In the genomic region with DNA sequence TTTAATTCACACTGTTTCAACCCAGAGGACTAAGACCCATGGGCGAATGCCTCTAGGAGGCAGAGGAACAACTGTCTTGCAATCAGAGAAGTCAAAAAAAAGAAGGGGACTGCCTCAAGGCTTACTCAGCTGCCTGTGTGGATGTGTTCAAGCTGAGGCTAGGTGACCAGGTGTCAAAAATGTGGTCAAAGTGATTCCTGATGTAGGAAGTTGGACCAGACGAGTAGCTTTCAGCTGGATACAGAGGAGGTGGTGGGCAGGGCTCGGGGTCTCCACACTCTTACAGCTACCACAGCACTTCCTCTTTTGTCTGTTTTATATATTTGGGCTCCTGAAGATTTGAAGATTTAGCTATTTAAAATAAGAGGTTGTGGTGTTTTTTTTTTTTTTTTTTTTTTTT, we compare ENCODE assay signal across 15 cellular contexts. TPM values are rescaled to one million over a fixed set of nuclear protein-coding genes. Genes with fewer than 3 reads are reported as not detected.
A peak's percentile ranks its signal among the peaks of the same experiment; 100 is the strongest.
DNase-seq lines count a peak whose midpoint lies in the region; ATAC-seq and TF ChIP-seq lines count a peak whose summit lies in the region.
"Had no signal": no experiment of that assay in that cellular context is flagged by ENCODE, and none has a peak within 500 bp of the region (broad histone marks: within the 10 kb centered on the region; RNA-seq: fewer than 3 reads in every experiment).

No MANE protein-coding gene starts in this region.

- no peak overlapping the region for H2AFZ ChIP-seq in neural progenitor cell (replicated peaks)
- H2AFZ ChIP-seq: GM23248 had no signal

- H3K79me2 ChIP-seq in neural progenitor cell (ENCODE audit: low read depth): no peaks in the 10 kb centered on the region

- H3K4me1 ChIP-seq in neural progenitor cell: no peaks in the 10 kb centered on the region
- H3K4me1 ChIP-seq: A549 had no signal

- ATAC-seq in HG03442 (IDR thresholded peaks at IDR 0.05; ENCODE audit: unreplicated experiment) (peak; percentile 34), esophagus mucosa (no peak)
- ATAC-seq in activated T-cell treated with anti-CD3 and anti-CD28 coated beads, Interleukin-2, amount 50 U/mL, for 72 hours (replicated peaks in 1 of 2): peak; percentile 59 to 66

- H4K20me1 ChIP-seq in neural progenitor cell (ENCODE audit: low read depth): no peaks in the 10 kb centered on the region

- no peaks in the 10 kb centered on the region for H3F3A ChIP-seq in neural progenitor cell (ENCODE audit: low read depth)

- H3K27me3 ChIP-seq in neural progenitor cell: no peaks in the 10 kb centered on the region

- H3K9ac ChIP-seq in neural progenitor cell: no peak overlapping the region
- H3K9ac ChIP-seq: GM23248 had no signal

- POLR2A ChIA-PET in RWPE1 (lab: Yijun Ruan, JAX; ENCODE audit: low non-redundant PET): no interaction called here

- peak overlapping the region; percentile 18 for H3K4me3 Mint-ChIP-seq in T-helper 1 cell treated with Interleukin-12 subunit alpha and Interleukin-12 subunit beta and Interleukin-4 antibody, amounts not matched to agents 30 μg/mL and 1 μg/mL, for 36 hours
- H3K4me3 Mint-ChIP-seq in activated T-cell treated with anti-CD3 and anti-CD28 coated beads, Interleukin-2, amount 50 U/mL, for 72 hours: peak overlapping the region; percentile 3 to 28
- H3K4me3 Mint-ChIP-seq in neural progenitor cell: no peak overlapping the region
- H3K4me3 Mint-ChIP-seq: activated naive CD8-positive, alpha-beta T cell had no signal

- no peak overlapping the region for H3K27ac ChIP-seq in neural progenitor cell
- no peak overlapping the region for H3K27ac ChIP-seq in RWPE1
- H3K27ac ChIP-seq: GM23248 had no signal

- no peak overlapping the region for H3K4me3 ChIP-seq in neural progenitor cell
- H3K4me3 ChIP-seq: A549, GM23248 had no signal

- TF ChIP-seq CTCF in neural progenitor cell (IDR thresholded peaks at IDR 0.05): no peak
- TF ChIP-seq CTCF in RWPE1 (conservative IDR thresholded peaks at IDR 0.05; ENCODE audit: low read depth): no peak

- no peaks in the 10 kb centered on the region for H3K36me3 ChIP-seq in neural progenitor cell

- DNase-seq in T-helper 1 cell: no peak
- DNase-seq in activated T-cell treated with anti-CD3 and anti-CD28 coated beads, Interleukin-2, amount 50 U/mL, for 72 hours: peak; percentile 35 to 37
- DNase-seq in neural progenitor cell (ENCODE audit: low spot score): no peak
- no peak for DNase-seq in RWPE1 (ENCODE audit: low spot score)
- no peak for DNase-seq in NCI-H2107 (lab: John Stamatoyannopoulos, UW)
- DNase-seq: activated CD4-positive, alpha-beta T cell treated with anti-CD3 and anti-CD28 coated beads, Interleukin-2, amount 50 U/mL, for 4 hours; central memory CD4-positive, alpha-beta T cell; NCI-H1436; stimulated activated CD4-positive, alpha-beta T cell treated with anti-CD3 and anti-CD28 coated beads, Interleukin-4, amount 100 ng/mL, for 4 hours had no signal

- H3K4me1 Mint-ChIP-seq in T-helper 1 cell treated with Interleukin-12 subunit alpha and Interleukin-12 subunit beta and Interleukin-4 antibody, amounts not matched to agents 30 μg/mL and 1 μg/mL, for 36 hours (ENCODE audit: low read depth): peaks cover 38% of the 10 kb centered on the region
- H3K4me1 Mint-ChIP-seq in activated T-cell treated with anti-CD3 and anti-CD28 coated beads, Interleukin-2, amount 50 U/mL, for 72 hours (ENCODE audit: low read depth): peaks cover 42% of the 10 kb centered on the region
- peaks cover 6% of the 10 kb centered on the region for H3K4me1 Mint-ChIP-seq in neural progenitor cell

- CTCF ChIA-PET in RWPE1 (lab: Yijun Ruan, JAX): interaction anchor here (0.8 kb wide), 1 partner anchor 41 kb away, joined by 4 read pairs; no protein-coding TSS in a partner anchor

- no peaks in the 10 kb centered on the region for H3K27me3 Mint-ChIP-seq in T-helper 1 cell treated with Interleukin-12 subunit alpha and Interleukin-12 subunit beta and Interleukin-4 antibody, amounts not matched to agents 30 μg/mL and 1 μg/mL, for 36 hours (ENCODE audit: low read depth)
- no peaks in the 10 kb centered on the region for H3K27me3 Mint-ChIP-seq in activated T-cell treated with anti-CD3 and anti-CD28 coated beads, Interleukin-2, amount 50 U/mL, for 72 hours (ENCODE audit: low read depth)
- H3K27me3 Mint-ChIP-seq in neural progenitor cell (ENCODE audit: insufficient read depth, low read depth): no peaks in the 10 kb centered on the region

- no peaks in the 10 kb centered on the region for H3K9me3 Mint-ChIP-seq in T-helper 1 cell treated with Interleukin-12 subunit alpha and Interleukin-12 subunit beta and Interleukin-4 antibody, amounts not matched to agents 30 μg/mL and 1 μg/mL, for 36 hours
- no peaks in the 10 kb centered on the region for H3K9me3 Mint-ChIP-seq in activated T-cell treated with anti-CD3 and anti-CD28 coated beads, Interleukin-2, amount 50 U/mL, for 72 hours
- H3K9me3 Mint-ChIP-seq in neural progenitor cell: no peaks in the 10 kb centered on the region

- H3K9me3 ChIP-seq in neural progenitor cell (ENCODE audit: low read depth): no peaks in the 10 kb centered on the region
- H3K9me3 ChIP-seq: A549 had no signal

- no peak overlapping the region for H3K4me2 ChIP-seq in neural progenitor cell
- H3K4me2 ChIP-seq: A549 had no signal

- peak overlapping the region; percentile 87 for H3K27ac Mint-ChIP-seq in T-helper 1 cell treated with Interleukin-12 subunit alpha and Interleukin-12 subunit beta and Interleukin-4 antibody, amounts not matched to agents 30 μg/mL and 1 μg/mL, for 36 hours
- peak overlapping the region; percentile 93 for H3K27ac Mint-ChIP-seq in activated T-cell treated with anti-CD3 and anti-CD28 coated beads, Interleukin-2, amount 50 U/mL, for 72 hours
- H3K27ac Mint-ChIP-seq in neural progenitor cell: peak overlapping the region; percentile 13
- H3K27ac Mint-ChIP-seq: activated naive CD8-positive, alpha-beta T cell had no signal

- peaks cover 2% of the 10 kb centered on the region for H3K36me3 Mint-ChIP-seq in T-helper 1 cell treated with Interleukin-12 subunit alpha and Interleukin-12 subunit beta and Interleukin-4 antibody, amounts not matched to agents 30 μg/mL and 1 μg/mL, for 36 hours (ENCODE audit: low read depth)
- H3K36me3 Mint-ChIP-seq in activated T-cell treated with anti-CD3 and anti-CD28 coated beads, Interleukin-2, amount 50 U/mL, for 72 hours (ENCODE audit: insufficient read depth in 2 of 2): no peaks in the 10 kb centered on the region
- H3K36me3 Mint-ChIP-seq in neural progenitor cell: no peaks in the 10 kb centered on the region
- H3K36me3 Mint-ChIP-seq: activated naive CD8-positive, alpha-beta T cell had no signal

RNA-seq across cellular contexts. Expression of a gene that starts 58.6 kb away (rescaled TPM):
- 100 to 1,000 TPM; 303 to 440 TPM for total RNA-seq in activated T-cell treated with anti-CD3 and anti-CD28 coated beads, Interleukin-2, amount 50 U/mL, for 72 hours
- total RNA-seq in neural progenitor cell (ENCODE audit: low replicate concordance) (0.34 and 0.50 TPM in 2 replicates), esophagus mucosa (266 TPM)

Comparison
In these comparisons a context has a peak if more than half of its experiments do, and no peak if none do; other contexts are left out.
1. H3K27ac Mint-ChIP-seq: peak in every context shown above with its lines; median percentile 93 in activated T-cell treated with anti-CD3 and anti-CD28 coated beads, Interleukin-2, amount 50 U/mL, for 72 hours; 87 in T-helper 1 cell treated with Interleukin-12 subunit alpha and Interleukin-12 subunit beta and Interleukin-4 antibody, amounts not matched to agents 30 μg/mL and 1 μg/mL, for 36 hours; 13 in neural progenitor cell.
2. DNase-seq: peak in activated T-cell treated with anti-CD3 and anti-CD28 coated beads, Interleukin-2, amount 50 U/mL, for 72 hours (2 of 2); none in T-helper 1 cell (0 of 5), neural progenitor cell (single experiment), RWPE1 (single experiment) and NCI-H2107 (single experiment).
3. RNA of a gene that starts 58.6 kb away (total RNA-seq): 303 to 440 TPM in activated T-cell treated with anti-CD3 and anti-CD28 coated beads, Interleukin-2, amount 50 U/mL, for 72 hours and 266 TPM in esophagus mucosa (single experiment); 0.34 to 0.50 TPM in neural progenitor cell; every median in the first group is over 100 times any median in the second.